Comparison of ENCODE assay signal across 2 cellular contexts in genomic region chr2:227804970-227805369, GRCh38.
TF ChIP-seq lines count a peak whose summit lies in the region.

No MANE protein-coding gene starts in this region.

TF ChIP-seq in GM12878, 131 proteins besides CTCF, POLR2A, EP300 and RAD21:
- no peak for TF ChIP-seq WRNIP1 (IDR thresholded peaks at IDR 0.05; ENCODE audit: borderline replicate concordance, low read depth, low read length)
- no peak for TF ChIP-seq EED (IDR thresholded peaks at IDR 0.05; ENCODE audit: low read depth)
- no peak for TF ChIP-seq HDAC2 (IDR thresholded peaks at IDR 0.05)
- no peak for TF ChIP-seq BACH1 (IDR thresholded peaks at IDR 0.05; ENCODE audit: borderline replicate concordance)
- TF ChIP-seq RB1 (IDR thresholded peaks at IDR 0.05; ENCODE audit: borderline replicate concordance): no peak
- no peak for TF ChIP-seq TCF7 (IDR thresholded peaks at IDR 0.05; ENCODE audit: borderline replicate concordance)
- TF ChIP-seq TBL1XR1 (IDR thresholded peaks at IDR 0.05; ENCODE audit: low read depth, low read length): no peak
- no peak for TF ChIP-seq CBX5 (IDR thresholded peaks at IDR 0.05; ENCODE audit: low read depth)
- no peak for TF ChIP-seq POU2F2 (IDR thresholded peaks at IDR 0.05; ENCODE audit: borderline replicate concordance, low read depth, low read length)
- no peak for TF ChIP-seq YY1 (IDR thresholded peaks at IDR 0.05; ENCODE audit: low read depth, low read length)
- TF ChIP-seq NFIC (IDR thresholded peaks at IDR 0.05; ENCODE audit: low read depth, low read length): no peak
- no peak for TF ChIP-seq NR2C2 (IDR thresholded peaks at IDR 0.05; ENCODE audit: borderline replicate concordance, control insufficient read depth, insufficient read length, low read depth)
- no peak for TF ChIP-seq CBFB (IDR thresholded peaks at IDR 0.05; ENCODE audit: low read depth)
- no peak for TF ChIP-seq BCL3 (IDR thresholded peaks at IDR 0.05; ENCODE audit: borderline replicate concordance, insufficient read depth, low read depth, low read length, poor library complexity, severe bottlenecking)
- no peak for TF ChIP-seq MYC (IDR thresholded peaks at IDR 0.05; ENCODE audit: insufficient read depth, insufficient read length, insufficient replicate concordance, low read length, severe bottlenecking)
- no peak for TF ChIP-seq MAX (IDR thresholded peaks at IDR 0.05; ENCODE audit: low read depth, low read length)
- TF ChIP-seq SREBF1 (IDR thresholded peaks at IDR 0.05; ENCODE audit: low read length): no peak
- TF ChIP-seq RUNX3 (IDR thresholded peaks at IDR 0.05; ENCODE audit: low read length): no peak
TF ChIP-seq in GM12878: peak in this region for 0.

TF ChIP-seq in WTC11, 78 proteins besides CTCF, POLR2A, EP300 and RAD21:
- TF ChIP-seq ZNF121 (CRISPR knock-in tag; IDR thresholded peaks at IDR 0.05): no peak
- no peak for TF ChIP-seq ARID4B (CRISPR knock-in tag; IDR thresholded peaks at IDR 0.05; ENCODE audit: borderline replicate concordance)
- TF ChIP-seq PRRX2 (CRISPR knock-in tag; IDR thresholded peaks at IDR 0.05): no peak
- no peak for TF ChIP-seq E2F1 (CRISPR knock-in tag; IDR thresholded peaks at IDR 0.05)
- no peak for TF ChIP-seq FOXP1 (CRISPR knock-in tag; IDR thresholded peaks at IDR 0.05; ENCODE audit: borderline replicate concordance)
- no peak for TF ChIP-seq ATF1 (CRISPR knock-in tag; IDR thresholded peaks at IDR 0.05)
- no peak for TF ChIP-seq MYBL2 (CRISPR knock-in tag; IDR thresholded peaks at IDR 0.05)
- TF ChIP-seq MAX (CRISPR knock-in tag; IDR thresholded peaks at IDR 0.05): no peak
- no peak for TF ChIP-seq MXD4 (CRISPR knock-in tag; IDR thresholded peaks at IDR 0.05; ENCODE audit: borderline replicate concordance)
- TF ChIP-seq ZNF425 (CRISPR knock-in tag; conservative IDR thresholded peaks at IDR 0.05): no peak
- no peak for TF ChIP-seq GABPB1 (CRISPR knock-in tag; IDR thresholded peaks at IDR 0.05)
- TF ChIP-seq FOXK1 (CRISPR knock-in tag; IDR thresholded peaks at IDR 0.05): no peak
- TF ChIP-seq ZNF138 (CRISPR knock-in tag; conservative IDR thresholded peaks at IDR 0.05): no peak
- TF ChIP-seq RELA (CRISPR knock-in tag; IDR thresholded peaks at IDR 0.05; ENCODE audit: borderline replicate concordance): no peak
- no peak for TF ChIP-seq CREB1 (CRISPR knock-in tag; IDR thresholded peaks at IDR 0.05)
- TF ChIP-seq TEAD1 (CRISPR knock-in tag; IDR thresholded peaks at IDR 0.05): no peak
- TF ChIP-seq ZMAT4 (CRISPR knock-in tag; IDR thresholded peaks at IDR 0.05): no peak
- TF ChIP-seq AFF4 (CRISPR knock-in tag; IDR thresholded peaks at IDR 0.05; ENCODE audit: borderline replicate concordance): no peak
